Comparison of ENCODE assay signal across 1 cellular context in genomic region chr19:34485831-34486230, GRCh38.
TF ChIP-seq lines count a peak whose summit lies in the region.

No MANE protein-coding gene starts in this region.

TF ChIP-seq in K562, 482 proteins besides CTCF, POLR2A, EP300 and RAD21:
- TF ChIP-seq MCM5 (IDR thresholded peaks at IDR 0.05; ENCODE audit: low read depth): no peak
- TF ChIP-seq ARNT (IDR thresholded peaks at IDR 0.05): no peak
- no peak for TF ChIP-seq ZNF253 (CRISPR knock-in tag; conservative IDR thresholded peaks at IDR 0.05)
- TF ChIP-seq JUN (IDR thresholded peaks at IDR 0.05; ENCODE audit: borderline replicate concordance, low read depth, low read length): no peak
- TF ChIP-seq JUN (CRISPR knock-in tag; IDR thresholded peaks at IDR 0.05; ENCODE audit: borderline replicate concordance): no peak
- no peak for TF ChIP-seq RNF2 (IDR thresholded peaks at IDR 0.05)
TF ChIP-seq in K562: peak in this region for 0.
